ENCODE assay signal across 2 cellular contexts in the genomic region with DNA sequence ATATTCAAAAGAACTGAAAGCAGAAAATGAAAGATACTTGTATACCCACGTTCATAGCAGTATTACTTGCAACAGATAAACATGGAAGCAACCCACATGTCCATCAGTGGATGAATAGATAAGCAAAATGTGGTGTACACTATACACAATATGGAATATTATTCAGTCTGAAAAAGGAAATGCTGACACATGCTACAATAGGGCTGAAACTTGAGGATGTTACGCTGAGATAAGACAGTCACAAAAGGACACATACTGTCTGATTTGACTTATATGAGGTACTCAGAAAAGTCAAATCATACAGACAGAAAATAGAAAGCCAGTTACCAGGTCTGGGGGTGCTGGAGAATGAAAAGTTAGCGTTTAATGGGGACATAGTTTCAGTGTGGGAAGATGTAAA.
A peak's percentile ranks its signal among the peaks of the same experiment; 100 is the strongest.
DNase-seq lines count a peak whose midpoint lies in the region; ATAC-seq, FAIRE-seq and TF ChIP-seq lines count a peak whose summit lies in the region.
"Not testable (repeated sequence)": the region's sequence is repeated elsewhere in the genome, so short reads cannot be mapped to it uniquely, and the experiment has no call there.

No MANE protein-coding gene starts in this region.

- not testable (repeated sequence) for H3K9me3 Mint-ChIP-seq in activated T-helper 17 cell treated with anti-CD3 and anti-CD28 coated beads, Interleukin-2, amount 50 U/mL, for 72 hours

- not testable (repeated sequence) for TF ChIP-seq EP300 in K562 (IDR thresholded peaks at IDR 0.05; ENCODE audit: low read length)

- not testable (repeated sequence) for H3K9me1 ChIP-seq in K562 (ENCODE audit: control insufficient read depth, insufficient read depth, low read length)

- not testable (repeated sequence) for H3K36me3 Mint-ChIP-seq in activated T-helper 17 cell treated with anti-CD3 and anti-CD28 coated beads, Interleukin-2, amount 50 U/mL, for 72 hours (ENCODE audit: low read depth)

- H4K20me1 ChIP-seq in K562 (replicated peaks; ENCODE audit: control insufficient read depth, insufficient read depth, low read length): not testable (repeated sequence)

- CTCF ChIA-PET in K562 (lab: Yijun Ruan, JAX; ENCODE audit: low intra/inter-chr PET ratio): not testable (repeated sequence)

- not testable (repeated sequence) for DNase-seq in K562 (ENCODE audit: extremely low read depth in 1 of 4, low spot score in 3 of 4)

- not testable (repeated sequence) for TF ChIP-seq POLR2A in K562 (conservative IDR thresholded peaks at IDR 0.05)

- TF ChIP-seq RAD21 in K562 (CRISPR knock-in tag; conservative IDR thresholded peaks at IDR 0.05 in 1 of 2, IDR thresholded peaks at IDR 0.05 in 1 of 2): not testable (repeated sequence)

- intact Hi-C loops in K562 (cut with micrococcal nuclease): not testable (repeated sequence)

- not testable (repeated sequence) for TF ChIP-seq CTCF in K562 (IDR thresholded peaks at IDR 0.05 in 2 of 3, conservative IDR thresholded peaks at IDR 0.05 in 1 of 3; ENCODE audit: insufficient read depth in 2 of 3, low read depth in 1 of 3, low read length in 3 of 3)

- H3K4me3 ChIP-seq in K562: not testable (repeated sequence)

- H3K27ac ChIP-seq in K562 (ENCODE audit: extremely low read depth, low read depth, low read length): not testable (repeated sequence)

- not testable (repeated sequence) for H3K9me3 ChIP-seq in K562 (replicated peaks; ENCODE audit: control insufficient read depth, insufficient read depth, low read depth, low read length)

- not testable (repeated sequence) for H3K27ac Mint-ChIP-seq in activated T-helper 17 cell treated with anti-CD3 and anti-CD28 coated beads, Interleukin-2, amount 50 U/mL, for 72 hours

- not testable (repeated sequence) for H3K27me3 ChIP-seq in K562 (ENCODE audit: control insufficient read depth in 2 of 2, insufficient read depth in 2 of 2, low read length in 2 of 2)

- not testable (repeated sequence) for FAIRE-seq in K562 (lab: Jason Lieb, UNC)

- POLR2A ChIA-PET in K562 (lab: Yijun Ruan, JAX): not testable (repeated sequence)

- 6% methylated on average over 3 of the region's 3 CpGs for WGBS in K562 (ENCODE audit: insufficient coverage, low coverage, missing lambda C conversion rate)

- not testable (repeated sequence) for H3K4me1 ChIP-seq in K562 (replicated peaks in 1 of 2; ENCODE audit: control insufficient read depth in 2 of 2, insufficient read depth in 2 of 2, low read length in 2 of 2)

- not testable (repeated sequence) for H3K36me3 ChIP-seq in K562 (ENCODE audit: control insufficient read depth, insufficient read depth, low read length)

- H3K4me3 Mint-ChIP-seq in activated T-helper 17 cell treated with anti-CD3 and anti-CD28 coated beads, Interleukin-2, amount 50 U/mL, for 72 hours: not testable (repeated sequence)

- H2AFZ ChIP-seq in K562 (ENCODE audit: low read depth, low read length): not testable (repeated sequence)

- not testable (repeated sequence) for BruUV-seq in K562 (replicated peaks; lab: Mats Ljungman, UMichigan)

- not testable (repeated sequence) for H3K79me2 ChIP-seq in K562 (ENCODE audit: control insufficient read depth, insufficient read depth, low read length)

- not testable (repeated sequence) for H3K9ac ChIP-seq in K562 (ENCODE audit: insufficient read depth in 1 of 2, low read depth in 2 of 2, low read length in 2 of 2)

- peak; percentile 37 for ATAC-seq in activated T-helper 17 cell treated with anti-CD3 and anti-CD28 coated beads, Interleukin-2, amount 50 U/mL, for 72 hours (replicated peaks)
- ATAC-seq in K562: peak; percentile 83

- in situ Hi-C loops in K562 (cut with MboI): not testable (repeated sequence)

- peaks cover 16% of the 10 kb centered on the region for H3K27me3 Mint-ChIP-seq in activated T-helper 17 cell treated with anti-CD3 and anti-CD28 coated beads, Interleukin-2, amount 50 U/mL, for 72 hours

- H3K4me1 Mint-ChIP-seq in activated T-helper 17 cell treated with anti-CD3 and anti-CD28 coated beads, Interleukin-2, amount 50 U/mL, for 72 hours: not testable (repeated sequence)

- peak overlapping the region; percentile 21; the same call in 1 of the 2 replicates for H3K4me2 ChIP-seq in K562 (ENCODE audit: insufficient read depth, low read length)

TF ChIP-seq in K562, 482 proteins besides CTCF, POLR2A, EP300 and RAD21:
- TF ChIP-seq C11orf30 (IDR thresholded peaks at IDR 0.05; ENCODE audit: low read depth) (peak; percentile 80), TAL1 (IDR thresholded peaks at IDR 0.05) (0 out of 2 replicates have a peak, but pooled peaks have one; percentile 15), ARID1B (IDR thresholded peaks at IDR 0.05) (peak; percentile 52; the same call in 1 of the 2 replicates), CBFA2T3 (IDR thresholded peaks at IDR 0.05) (peak; percentile 23; the same call in 1 of the 2 replicates), SOX6 (IDR thresholded peaks at IDR 0.05) (peak; percentile 46; the same call in 1 of the 2 replicates), NFE2 (IDR thresholded peaks at IDR 0.05; ENCODE audit: low read depth) (peak; percentile 75), MAFG (tag; conservative IDR thresholded peaks at IDR 0.05) (peak; percentile 77), ZNF146 (CRISPR knock-in tag; IDR thresholded peaks at IDR 0.05; ENCODE audit: unreplicated experiment) (peak; percentile 91), MAFF (IDR thresholded peaks at IDR 0.05; ENCODE audit: low read length) (peak; percentile 3; the same call in 1 of the 2 replicates), FOSL1 (tag; conservative IDR thresholded peaks at IDR 0.05) (0 out of 2 replicates have a peak, but pooled peaks have one; percentile 20), SMARCA4 (IDR thresholded peaks at IDR 0.05) (0 out of 2 replicates have a peak, but pooled peaks have one; percentile 19), ZNF175 (CRISPR knock-in tag; IDR thresholded peaks at IDR 0.05; ENCODE audit: low read depth) (peak; percentile 91; the same call in 1 of the 2 replicates), DPF2 (IDR thresholded peaks at IDR 0.05) (peak; percentile 34; the same call in 1 of the 2 replicates), ZNF316 (IDR thresholded peaks at IDR 0.05) (peak; percentile 91), TRIM24 (IDR thresholded peaks at IDR 0.05) (0 out of 4 replicates have a peak, but pooled peaks of 1 of the 2 experiments have one; percentile 17)
- TF ChIP-seq, protein P1, sequence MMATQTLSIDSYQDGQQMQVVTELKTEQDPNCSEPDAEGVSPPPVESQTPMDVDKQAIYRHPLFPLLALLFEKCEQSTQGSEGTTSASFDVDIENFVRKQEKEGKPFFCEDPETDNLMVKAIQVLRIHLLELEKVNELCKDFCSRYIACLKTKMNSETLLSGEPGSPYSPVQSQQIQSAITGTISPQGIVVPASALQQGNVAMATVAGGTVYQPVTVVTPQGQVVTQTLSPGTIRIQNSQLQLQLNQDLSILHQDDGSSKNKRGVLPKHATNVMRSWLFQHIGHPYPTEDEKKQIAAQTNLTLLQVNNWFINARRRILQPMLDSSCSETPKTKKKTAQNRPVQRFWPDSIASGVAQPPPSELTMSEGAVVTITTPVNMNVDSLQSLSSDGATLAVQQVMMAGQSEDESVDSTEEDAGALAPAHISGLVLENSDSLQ (IDR thresholded peaks at IDR 0.05): peak; percentile 17; the same call in 1 of the 2 replicates
